ENCODE assay signal across 26 cellular contexts in genomic region chr5:134397196-134397595, GRCh38. TPM values are rescaled to one million over a fixed set of nuclear protein-coding genes. Genes with fewer than 3 reads are reported as not detected.
DNase-seq lines count a peak whose midpoint lies in the region; ATAC-seq and TF ChIP-seq lines count a peak whose summit lies in the region.
"Had no signal": no experiment of that assay in that cellular context is flagged by ENCODE, and none has a peak within 500 bp of the region (broad histone marks: within the 10 kb centered on the region; RNA-seq: fewer than 3 reads in every experiment).

No MANE protein-coding gene starts in this region.

- no peaks in the 10 kb centered on the region for H3K27me3 Mint-ChIP-seq in stimulated activated naive CD8-positive, alpha-beta T cell treated with anti-CD3 and anti-CD28 coated beads, Interleukin-15, Interleukin-2, amounts not matched to agents 100 ng/mL and 50 ng/mL, for 24 hours
- no peaks in the 10 kb centered on the region for H3K27me3 Mint-ChIP-seq in stimulated activated naive CD8-positive, alpha-beta T cell treated with anti-CD3 and anti-CD28 coated beads, Interleukin-15, amount 100 ng/mL, for 72 hours
- no peaks in the 10 kb centered on the region for H3K27me3 Mint-ChIP-seq in T-helper 17 cell
- H3K27me3 Mint-ChIP-seq: activated CD4-positive, alpha-beta memory T cell treated with anti-CD3 and anti-CD28 coated beads, Interleukin-2, amount 10 ng/mL, durations not matched to agents 7 days and 5 days; activated T-helper 17 cell treated with anti-CD3 and anti-CD28 coated beads, Interleukin-2, amount 50 U/mL, for 72 hours; IgD-negative memory B cell had no signal

- H3K4me3 ChIP-seq in hepatocyte: no peak overlapping the region
- H3K4me3 ChIP-seq: BLaER1 treated with 17β-estradiol and CSF1 and Interleukin-3, amounts not matched to agents 10 nM and 100 nM; breast epithelium; right lobe of liver; transverse colon had no signal

- no peak for DNase-seq in stimulated activated naive CD8-positive, alpha-beta T cell treated with anti-CD3 and anti-CD28 coated beads, Interleukin-15, amount 100 ng/mL, for 72 hours
- no peak for DNase-seq in T-helper 17 cell
- DNase-seq in hepatocyte (ENCODE audit: low spot score): no peak
- DNase-seq in NCI-H2081 (lab: John Stamatoyannopoulos, UW): no peak
- no peak for DNase-seq in NCI-H2171 treated with DMSO at 0.1 percent for 48 hours (lab: John Stamatoyannopoulos, UW)
- DNase-seq in left colon: no peak
- DNase-seq: activated CD4-positive, alpha-beta memory T cell treated with anti-CD3 and anti-CD28 coated beads, Interleukin-2, amount 10 ng/mL, durations not matched to agents 7 days and 5 days; activated CD4-positive, CD25-positive, alpha-beta regulatory T cell treated with anti-CD3 and anti-CD28 coated beads, Interleukin-2, amount 50 U/mL, for 72 hours; activated CD8-positive, alpha-beta memory T cell treated with anti-CD3 and anti-CD28 coated beads, Interleukin-2, amount 50 U/mL, for 48 hours; activated naive CD4-positive, alpha-beta T cell treated with anti-CD3 and anti-CD28 coated beads, Interleukin-2, amount 50 U/mL, for 16 hours; anterior cingulate cortex; mesendoderm; NCI-H1048; NCI-H510A; right lobe of liver; RPMI8226; SK-N-SH; stimulated activated CD8-positive, alpha-beta memory T cell treated with anti-CD3 and anti-CD28 coated beads, Interleukin-4, amount 100 ng/mL, for 48 hours; transverse colon had no signal

- no peak overlapping the region for H3K4me3 Mint-ChIP-seq in stimulated activated naive CD8-positive, alpha-beta T cell treated with anti-CD3 and anti-CD28 coated beads, Interleukin-15, Interleukin-2, amounts not matched to agents 100 ng/mL and 50 ng/mL, for 24 hours
- H3K4me3 Mint-ChIP-seq in stimulated activated naive CD8-positive, alpha-beta T cell treated with anti-CD3 and anti-CD28 coated beads, Interleukin-15, amount 100 ng/mL, for 72 hours: no peak overlapping the region
- H3K4me3 Mint-ChIP-seq in T-helper 17 cell: no peak overlapping the region
- H3K4me3 Mint-ChIP-seq: activated CD4-positive, alpha-beta memory T cell treated with anti-CD3 and anti-CD28 coated beads, Interleukin-2, amount 10 ng/mL, durations not matched to agents 7 days and 5 days; activated T-helper 17 cell treated with anti-CD3 and anti-CD28 coated beads, Interleukin-2, amount 50 U/mL, for 72 hours; IgD-negative memory B cell; T-helper 1 cell treated with Interleukin-12 subunit alpha and Interleukin-12 subunit beta and Interleukin-4 antibody, amounts not matched to agents 30 μg/mL and 1 μg/mL, for 36 hours had no signal

- H3K79me2 ChIP-seq in hepatocyte: no peaks in the 10 kb centered on the region

- no peak for TF ChIP-seq CTCF in hepatocyte (IDR thresholded peaks at IDR 0.05; ENCODE audit: poor library complexity)

- H2AFZ ChIP-seq in hepatocyte: no peak overlapping the region

- H3K9me3 Mint-ChIP-seq in stimulated activated naive CD8-positive, alpha-beta T cell treated with anti-CD3 and anti-CD28 coated beads, Interleukin-15, Interleukin-2, amounts not matched to agents 100 ng/mL and 50 ng/mL, for 24 hours: no peaks in the 10 kb centered on the region
- H3K9me3 Mint-ChIP-seq in stimulated activated naive CD8-positive, alpha-beta T cell treated with anti-CD3 and anti-CD28 coated beads, Interleukin-15, amount 100 ng/mL, for 72 hours: no peaks in the 10 kb centered on the region
- H3K9me3 Mint-ChIP-seq: activated CD4-positive, alpha-beta memory T cell treated with anti-CD3 and anti-CD28 coated beads, Interleukin-2, amount 10 ng/mL, durations not matched to agents 7 days and 5 days; activated T-helper 17 cell treated with anti-CD3 and anti-CD28 coated beads, Interleukin-2, amount 50 U/mL, for 72 hours; IgD-negative memory B cell; T-helper 1 cell treated with Interleukin-12 subunit alpha and Interleukin-12 subunit beta and Interleukin-4 antibody, amounts not matched to agents 30 μg/mL and 1 μg/mL, for 36 hours had no signal

- peak overlapping the region; percentile 45 for H3K27ac Mint-ChIP-seq in stimulated activated naive CD8-positive, alpha-beta T cell treated with anti-CD3 and anti-CD28 coated beads, Interleukin-15, Interleukin-2, amounts not matched to agents 100 ng/mL and 50 ng/mL, for 24 hours
- peak overlapping the region in 1 of 2 donors; percentile 2 for H3K27ac Mint-ChIP-seq in stimulated activated naive CD8-positive, alpha-beta T cell treated with anti-CD3 and anti-CD28 coated beads, Interleukin-15, amount 100 ng/mL, for 72 hours
- peak overlapping the region; percentile 47 for H3K27ac Mint-ChIP-seq in T-helper 17 cell
- H3K27ac Mint-ChIP-seq: activated CD4-positive, alpha-beta memory T cell treated with anti-CD3 and anti-CD28 coated beads, Interleukin-2, amount 10 ng/mL, durations not matched to agents 7 days and 5 days; activated T-helper 17 cell treated with anti-CD3 and anti-CD28 coated beads, Interleukin-2, amount 50 U/mL, for 72 hours; T-helper 1 cell treated with Interleukin-12 subunit alpha and Interleukin-12 subunit beta and Interleukin-4 antibody, amounts not matched to agents 30 μg/mL and 1 μg/mL, for 36 hours had no signal

- no peaks in the 10 kb centered on the region for H3K9me3 ChIP-seq in T-helper 17 cell (ENCODE audit: control insufficient read depth, low read length, poor library complexity, severe bottlenecking)
- no peaks in the 10 kb centered on the region for H3K9me3 ChIP-seq in hepatocyte (ENCODE audit: low read depth)
- H3K9me3 ChIP-seq: BLaER1 treated with 17β-estradiol and CSF1 and Interleukin-3, amounts not matched to agents 10 nM and 100 nM; breast epithelium; right lobe of liver; SK-N-SH; transverse colon had no signal

- 94% methylated on average over 2 of the region's 2 CpGs for WGBS in hepatocyte (ENCODE audit: low lambda C conversion rate, missing lambda C conversion rate)

- intact Hi-C loops in left colon (cut with DNase I, micrococcal nuclease): no loop called here

- H3K4me1 Mint-ChIP-seq in stimulated activated naive CD8-positive, alpha-beta T cell treated with anti-CD3 and anti-CD28 coated beads, Interleukin-15, Interleukin-2, amounts not matched to agents 100 ng/mL and 50 ng/mL, for 24 hours (ENCODE audit: low read depth): peaks cover 5% of the 10 kb centered on the region
- H3K4me1 Mint-ChIP-seq in stimulated activated naive CD8-positive, alpha-beta T cell treated with anti-CD3 and anti-CD28 coated beads, Interleukin-15, amount 100 ng/mL, for 72 hours: no peaks in the 10 kb centered on the region
- H3K4me1 Mint-ChIP-seq in T-helper 17 cell: peaks cover 7% of the 10 kb centered on the region
- H3K4me1 Mint-ChIP-seq: activated CD4-positive, alpha-beta memory T cell treated with anti-CD3 and anti-CD28 coated beads, Interleukin-2, amount 10 ng/mL, durations not matched to agents 7 days and 5 days; activated T-helper 17 cell treated with anti-CD3 and anti-CD28 coated beads, Interleukin-2, amount 50 U/mL, for 72 hours; IgD-negative memory B cell had no signal

- no peak for ATAC-seq in stimulated activated naive CD8-positive, alpha-beta T cell treated with anti-CD3 and anti-CD28 coated beads, Interleukin-15, amount 100 ng/mL, for 72 hours
- ATAC-seq in T-helper 17 cell: peak; percentile 24
- ATAC-seq in left colon: no peak
- ATAC-seq: activated T-helper 17 cell treated with anti-CD3 and anti-CD28 coated beads, Interleukin-2, amount 50 U/mL, for 72 hours had no signal

- no peaks in the 10 kb centered on the region for H3K27me3 ChIP-seq in hepatocyte
- H3K27me3 ChIP-seq: BLaER1 treated with 17β-estradiol and CSF1 and Interleukin-3, amounts not matched to agents 10 nM and 100 nM; breast epithelium; right lobe of liver; transverse colon had no signal

- H3K36me3 ChIP-seq in hepatocyte (replicated peaks; ENCODE audit: insufficient read depth, low read depth): no peaks in the 10 kb centered on the region
- H3K36me3 ChIP-seq: breast epithelium had no signal

- H3K4me2 ChIP-seq in hepatocyte: no peak overlapping the region
- H3K4me2 ChIP-seq: BLaER1 treated with 17β-estradiol and CSF1 and Interleukin-3, amounts not matched to agents 10 nM and 100 nM; SK-N-SH had no signal

- peaks cover 53% of the 10 kb centered on the region for H3K36me3 Mint-ChIP-seq in stimulated activated naive CD8-positive, alpha-beta T cell treated with anti-CD3 and anti-CD28 coated beads, Interleukin-15, Interleukin-2, amounts not matched to agents 100 ng/mL and 50 ng/mL, for 24 hours (ENCODE audit: low read depth)
- no peaks in the 10 kb centered on the region for H3K36me3 Mint-ChIP-seq in T-helper 17 cell (ENCODE audit: low read depth)

- H4K20me1 ChIP-seq in hepatocyte (ENCODE audit: insufficient read depth, poor library complexity, severe bottlenecking): no peaks in the 10 kb centered on the region

- no peaks in the 10 kb centered on the region for H3K4me1 ChIP-seq in hepatocyte (ENCODE audit: insufficient read depth)
- H3K4me1 ChIP-seq: BLaER1 treated with 17β-estradiol and CSF1 and Interleukin-3, amounts not matched to agents 10 nM and 100 nM; breast epithelium; transverse colon had no signal

- peak overlapping the region; percentile 45 for H3K27ac ChIP-seq in hepatocyte
- H3K27ac ChIP-seq: BLaER1 treated with 17β-estradiol and CSF1 and Interleukin-3, amounts not matched to agents 10 nM and 100 nM; breast epithelium; epithelial cell of prostate; right lobe of liver; transverse colon had no signal

- no peaks in the 10 kb centered on the region for H3K9me2 ChIP-seq in hepatocyte (replicated peaks; ENCODE audit: insufficient read depth)
- H3K9me2 ChIP-seq: SK-N-SH had no signal

RNA-seq across cellular contexts. Expression of gene CDKN2AIPNL, which starts 14.5 kb away (rescaled TPM):
- total RNA-seq in T-helper 17 cell: 10 to 100 TPM; 16.6 to 17.5 TPM
- total RNA-seq in hepatocyte: 24.1 and 34.4 TPM in 2 replicates
- polyA plus RNA-seq in hepatocyte: 29.9 and 30.0 TPM in 2 replicates
- 10 to 100 TPM; 15.0 to 19.3 TPM for total RNA-seq in left colon

RNA-seq across cellular contexts. Expression of gene UBE2B, which starts 25.8 kb away (rescaled TPM):
- total RNA-seq in T-helper 17 cell (100 to 1,000 TPM; 124 to 125 TPM), hepatocyte (78.9 and 82.0 TPM in 2 replicates), left colon (100 to 1,000 TPM in 1 of 2 donors, 10 to 100 TPM in 1; 59.6 to 102 TPM)
- polyA plus RNA-seq in hepatocyte: 117 and 128 TPM in 2 replicates

RNA-seq across cellular contexts. Expression of gene CDKL3, which starts 30.2 kb away (rescaled TPM):
- under 1 TPM in 1 of 2 donors, not detected in 1; 0.25 TPM for total RNA-seq in T-helper 17 cell
- total RNA-seq in hepatocyte: 1.4 and 3.4 TPM in 2 replicates
- 1.1 and 1.4 TPM in 2 replicates for polyA plus RNA-seq in hepatocyte
- under 1 TPM in 1 of 2 donors, not detected in 1; 0.70 TPM for total RNA-seq in left colon
